20 cellular contexts compared by ENCODE assay signal in genomic region chr10:56606202-56606601, GRCh38.
A peak's percentile ranks its signal among the peaks of the same experiment; 100 is the strongest.
DNase-seq lines count a peak whose midpoint lies in the region; ATAC-seq, FAIRE-seq and TF ChIP-seq lines count a peak whose summit lies in the region.
"Had no signal": no experiment of that assay in that cellular context is flagged by ENCODE, and none has a peak within 500 bp of the region (broad histone marks: within the 10 kb centered on the region; RNA-seq: fewer than 3 reads in every experiment).

No MANE protein-coding gene starts in this region.

- SMC1A ChIA-PET in GM12878 (lab: Charles Lee; ENCODE audit: uncharacterized antibody, unreplicated experiment) = interaction anchor here (0.6 to 1.2 kb wide), 3 partner anchors 21 to 1265 kb away, joined by 3 to 4 read pairs (median 3); no protein-coding TSS in a partner anchor

- H3K36me3 Mint-ChIP-seq in natural killer cell = no peaks in the 10 kb centered on the region
- H3K36me3 Mint-ChIP-seq: CD8-positive, alpha-beta T cell had no signal

- H3K36me3 ChIP-seq in OCI-LY7 (ENCODE audit: insufficient read depth, low read length) (no peaks in the 10 kb centered on the region), GM12878 (ENCODE audit: control insufficient read depth in 2 of 2, insufficient read depth in 2 of 2, low read length in 1 of 2) (no peaks in the 10 kb centered on the region), kidney (ENCODE audit: control insufficient read depth in 1 of 2, insufficient read depth in 2 of 2, low read length in 2 of 2) (no peaks in the 10 kb centered on the region)
- H3K36me3 ChIP-seq: BLaER1 treated with 17β-estradiol and CSF1 and Interleukin-3, amounts not matched to agents 10 nM and 100 nM had no signal

- TF ChIP-seq EP300 in GM12878 (IDR thresholded peaks at IDR 0.05; ENCODE audit: borderline replicate concordance in 1 of 2, control insufficient read depth in 1 of 2, low read depth in 2 of 2, low read length in 2 of 2) = no peak

- peak; percentile 52 for FAIRE-seq in GM12878 (lab: Jason Lieb, UNC)
- FAIRE-seq in kidney (lab: Jason Lieb, UNC) = peak; percentile 11
- FAIRE-seq: G401.6, GM12892, GM18507 had no signal

- in situ Hi-C loops in GM12878 (cut with MboI) = no loop called here

- POLR2A ChIA-PET in OCI-LY7 (lab: Charles Lee) = interaction anchor here (0.6 to 2.9 kb wide), 10 partner anchors 9 to 331 kb away, joined by 3 to 15 read pairs (median 4); partner anchors contain the start of gene ZWINT
- POLR2A ChIA-PET in GM12878 (lab: Charles Lee) = no interaction called here

- DNase-seq in OCI-LY7 (ENCODE audit: low spot score) = no peak
- DNase-seq in GM12878 (ENCODE audit: low read depth, low spot score) = no peak
- DNase-seq in epithelial cell of esophagus (ENCODE audit: low read depth) = peak; percentile 30
- no peak for DNase-seq in kidney
- DNase-seq in natural killer cell = no peak
- DNase-seq in 8988T = no peak
- no peak for DNase-seq in dedifferentiated amniotic fluid mesenchymal stem cell (ENCODE audit: extremely low spot score)
- DNase-seq: ACHN; CD4-positive, alpha-beta T cell; CD8-positive, alpha-beta T cell; DMS79 treated with DMSO at 0.1 percent for 48 hours; GF-D8 had no signal

- no peak overlapping the region for H3K27ac Mint-ChIP-seq in natural killer cell
- H3K27ac Mint-ChIP-seq: B cell; CD4-positive, alpha-beta T cell; CD8-positive, alpha-beta T cell had no signal

- CTCF ChIA-PET in OCI-LY7 (lab: Charles Lee; ENCODE audit: unreplicated experiment) (no interaction called here), GM12878 (lab: Yijun Ruan, JAX) (interaction anchor here (1.3 kb wide), 1 partner anchor 10 kb away, joined by 3 read pairs; no protein-coding TSS in a partner anchor)

- H3K27ac ChIP-seq in OCI-LY7 (ENCODE audit: low read depth, low read length, poor library complexity, severe bottlenecking) (no peak overlapping the region), GM12878 (ENCODE audit: control insufficient read depth, insufficient read depth) (no peak overlapping the region), kidney (ENCODE audit: low read depth in 2 of 2, low read length in 2 of 2) (no peak overlapping the region)
- H3K27ac ChIP-seq: 22Rv1; BLaER1 treated with 17β-estradiol and CSF1 and Interleukin-3, amounts not matched to agents 10 nM and 100 nM; C4-2B had no signal

- H3K27me3 Mint-ChIP-seq in natural killer cell (ENCODE audit: low read depth in 2 of 2) = no peaks in the 10 kb centered on the region
- H3K27me3 Mint-ChIP-seq: B cell; CD4-positive, alpha-beta T cell had no signal

- 0% methylated on average over 1 of the region's 1 CpG for WGBS in GM12878 (ENCODE audit: insufficient coverage, insufficient replicate concordance, low lambda C conversion rate, missing lambda C conversion rate)

- TF ChIP-seq CTCF in OCI-LY7 (conservative IDR thresholded peaks at IDR 0.05; ENCODE audit: low read length) (no peak), GM12878 (IDR thresholded peaks at IDR 0.05 in 2 of 3, conservative IDR thresholded peaks at IDR 0.05 in 1 of 3; ENCODE audit: control insufficient read depth in 2 of 3, extremely low read depth in 1 of 3, insufficient read depth in 1 of 3, low read depth in 3 of 3, low read length in 3 of 3) (no peak), epithelial cell of esophagus (IDR thresholded peaks at IDR 0.05; ENCODE audit: insufficient read depth, low read depth, low read length, missing control alignments) (no peak), kidney (IDR thresholded peaks at IDR 0.05; ENCODE audit: borderline replicate concordance, extremely low read depth, insufficient read depth) (no peak), natural killer cell (IDR thresholded peaks at IDR 0.05) (no peak)

- no peak for TF ChIP-seq RAD21 in GM12878 (IDR thresholded peaks at IDR 0.05; ENCODE audit: insufficient read depth, low read depth, low read length)

- H3K4me3 Mint-ChIP-seq in natural killer cell = no peak overlapping the region
- H3K4me3 Mint-ChIP-seq: B cell; CD4-positive, alpha-beta T cell; CD8-positive, alpha-beta T cell had no signal

- no peak overlapping the region for H3K4me2 ChIP-seq in OCI-LY7 (ENCODE audit: low read length)
- H3K4me2 ChIP-seq in GM12878 (ENCODE audit: control insufficient read depth, insufficient read depth) = no peak overlapping the region
- H3K4me2 ChIP-seq: BLaER1 treated with 17β-estradiol and CSF1 and Interleukin-3, amounts not matched to agents 10 nM and 100 nM had no signal

- no peaks in the 10 kb centered on the region for H3K4me1 Mint-ChIP-seq in natural killer cell
- H3K4me1 Mint-ChIP-seq: B cell had no signal

- peak overlapping the region; percentile 84; the same call in 1 of the 2 replicates for H2AFZ ChIP-seq in OCI-LY7 (ENCODE audit: low read length)
- H2AFZ ChIP-seq in GM12878 (ENCODE audit: control insufficient read depth, low read depth, low read length) = no peak overlapping the region

- H3K4me1 ChIP-seq in OCI-LY7 (ENCODE audit: insufficient read depth, low read length, poor library complexity, severe bottlenecking) = peaks cover 13% of the 10 kb centered on the region
- H3K4me1 ChIP-seq in GM12878 (ENCODE audit: control insufficient read depth, insufficient read depth, low read length) = no peaks in the 10 kb centered on the region
- no peaks in the 10 kb centered on the region for H3K4me1 ChIP-seq in kidney (ENCODE audit: control insufficient read depth in 1 of 2, insufficient read depth in 1 of 2, low read depth in 1 of 2, low read length in 2 of 2)
- H3K4me1 ChIP-seq: BLaER1 treated with 17β-estradiol and CSF1 and Interleukin-3, amounts not matched to agents 10 nM and 100 nM had no signal

- peaks cover 3% of the 10 kb centered on the region; the same call in 1 of the 2 replicates for H3K9me3 ChIP-seq in OCI-LY7 (ENCODE audit: low read length)
- H3K9me3 ChIP-seq in GM12878 (replicated peaks; ENCODE audit: control insufficient read depth, insufficient read depth, low read length) = no peaks in the 10 kb centered on the region
- no peaks in the 10 kb centered on the region for H3K9me3 ChIP-seq in kidney (ENCODE audit: control insufficient read depth in 1 of 2, low read length in 2 of 2)
- H3K9me3 ChIP-seq: BLaER1 treated with 17β-estradiol and CSF1 and Interleukin-3, amounts not matched to agents 10 nM and 100 nM had no signal

- ATAC-seq in GM12878 (no peak), GM19467 (IDR thresholded peaks at IDR 0.05; ENCODE audit: unreplicated experiment) (no peak), natural killer cell (no peak)
- ATAC-seq: CD8-positive, alpha-beta T cell had no signal

- intact Hi-C loops in OCI-LY7 (cut with micrococcal nuclease; ENCODE audit: unreplicated experiment) = no loop called here
- intact Hi-C loops in GM12878 (cut with micrococcal nuclease; ENCODE audit: unreplicated experiment) = no loop called here
- intact Hi-C loops in kidney (cut with DNase I) = no loop called here
- intact Hi-C loops in natural killer cell (cut with micrococcal nuclease) = no loop called here

- no peaks in the 10 kb centered on the region for H3K27me3 ChIP-seq in GM12878 (replicated peaks in 1 of 2; ENCODE audit: control insufficient read depth in 2 of 2, insufficient read depth in 2 of 2, low read length in 1 of 2)
- H3K27me3 ChIP-seq: BLaER1 treated with 17β-estradiol and CSF1 and Interleukin-3, amounts not matched to agents 10 nM and 100 nM had no signal

- no peaks in the 10 kb centered on the region for H4K20me1 ChIP-seq in OCI-LY7 (ENCODE audit: insufficient read depth, low read length)
- H4K20me1 ChIP-seq in GM12878 (ENCODE audit: control insufficient read depth, insufficient read depth) = no peaks in the 10 kb centered on the region
- H4K20me1 ChIP-seq: BLaER1 treated with 17β-estradiol and CSF1 and Interleukin-3, amounts not matched to agents 10 nM and 100 nM had no signal

- H3K9me2 ChIP-seq in OCI-LY7 (ENCODE audit: insufficient read depth, low read length) = no peaks in the 10 kb centered on the region

- H3K79me2 ChIP-seq in OCI-LY7 (ENCODE audit: insufficient read depth, low read depth, low read length) = no peaks in the 10 kb centered on the region
- H3K79me2 ChIP-seq in GM12878 (ENCODE audit: control insufficient read depth, insufficient read depth, low read length) = no peaks in the 10 kb centered on the region

- TF ChIP-seq POLR2A in GM12878 (IDR thresholded peaks at IDR 0.05; ENCODE audit: low read depth, low read length) = no peak

- H3K9me3 Mint-ChIP-seq in natural killer cell = peaks cover 5 to 9% of the 10 kb centered on the region in 2 donors

- H3K4me3 ChIP-seq in OCI-LY7 (ENCODE audit: low read depth, low read length, poor library complexity, severe bottlenecking) = no peak overlapping the region
- no peak overlapping the region for H3K4me3 ChIP-seq in GM12878
- H3K4me3 ChIP-seq in epithelial cell of esophagus (ENCODE audit: low read length) = no peak overlapping the region
- no peak overlapping the region for H3K4me3 ChIP-seq in kidney (ENCODE audit: low read length in 2 of 2)
- H3K4me3 ChIP-seq: BLaER1 treated with 17β-estradiol and CSF1 and Interleukin-3, amounts not matched to agents 10 nM and 100 nM had no signal

- RAD21 ChIA-PET in GM12878 (lab: Charles Lee; ENCODE audit: unreplicated experiment) = interaction anchor here (1.0 kb wide), 1 partner anchor 22 kb away, joined by 4 read pairs; no protein-coding TSS in a partner anchor

- no peak overlapping the region for H3K9ac ChIP-seq in GM12878 (ENCODE audit: control insufficient read depth, insufficient read depth, low read length)
- no peak overlapping the region for H3K9ac ChIP-seq in kidney (ENCODE audit: low read length in 2 of 2)
- H3K9ac ChIP-seq: BLaER1 treated with 17β-estradiol and CSF1 and Interleukin-3, amounts not matched to agents 10 nM and 100 nM had no signal

- BruUV-seq in OCI-LY7 (replicated peaks; lab: Mats Ljungman, UMichigan) = no TSS peak
- BruUV-seq in GM12878 (replicated peaks; lab: Mats Ljungman, UMichigan) = no TSS peak

TF ChIP-seq in GM12878, 131 proteins besides CTCF, POLR2A, EP300 and RAD21 (continues in another document):
- TF ChIP-seq TCF12 (IDR thresholded peaks at IDR 0.05; ENCODE audit: low read depth, low read length) = no peak
- TF ChIP-seq EED (IDR thresholded peaks at IDR 0.05; ENCODE audit: low read depth) = no peak
- no peak for TF ChIP-seq SMC3 (IDR thresholded peaks at IDR 0.05; ENCODE audit: borderline replicate concordance, low read length)
- no peak for TF ChIP-seq HDAC6 (IDR thresholded peaks at IDR 0.05; ENCODE audit: unreplicated experiment)
- TF ChIP-seq MEF2B (IDR thresholded peaks at IDR 0.05; ENCODE audit: partially characterized antibody, poor library complexity, severe bottlenecking) = no peak
- TF ChIP-seq BRCA1 (IDR thresholded peaks at IDR 0.05; ENCODE audit: low read depth, low read length) = no peak
- TF ChIP-seq TCF3 (IDR thresholded peaks at IDR 0.05; ENCODE audit: borderline replicate concordance, insufficient read depth, low read depth, low read length) = no peak
